ENCODE assay signal across 19 cellular contexts in genomic region chr10:34413214-34413613, GRCh38.
"Had no signal": no experiment of that assay in that cellular context is flagged by ENCODE, and none has a peak within 500 bp of the region (broad histone marks: within the 10 kb centered on the region; RNA-seq: fewer than 3 reads in every experiment).

No MANE protein-coding gene starts in this region.

- FAIRE-seq: bronchial epithelial cell, keratinocyte had no signal

- H3K27me3 ChIP-seq: gastrocnemius medialis, testis, upper lobe of right lung had no signal

- ATAC-seq: esophagus mucosa; gastrocnemius medialis; lower lobe of right lung; natural killer cell; sciatic nerve; stimulated activated memory B cell treated with anti-CD40 and anti-IgM and Interleukin-4, amounts not matched to agents 10 μg/mL and 1 μg/mL and 100 μg/mL, for 72 hours; upper lobe of right lung had no signal

- H3K79me2 ChIP-seq: parathyroid adenoma had no signal

- H2AFZ ChIP-seq: parathyroid adenoma had no signal

- H3K4me3 ChIP-seq: gastrocnemius medialis, lower lobe of right lung, smooth muscle cell, testis, upper lobe of right lung had no signal

- DNase-seq: activated CD4-positive, alpha-beta memory T cell treated with anti-CD3 and anti-CD28 coated beads for 36 hours; activated gamma-delta T cell treated with Interleukin-2 at 50 U/mL for 16 hours; activated T-cell treated with anti-CD3 and anti-CD28 coated beads for 4 hours; cerebellar nuclear complex; effector CD4-positive, alpha-beta T cell; gastrocnemius medialis; head of caudate nucleus; lower lobe of right lung; natural killer cell; stimulated activated CD4-positive, alpha-beta T cell treated with anti-CD3 and anti-CD28 coated beads, Interleukin-4, amount 100 ng/mL, for 4 hours; testis; upper lobe of right lung had no signal

- H3K4me1 ChIP-seq: gastrocnemius medialis, lower lobe of right lung, parathyroid adenoma, testis, upper lobe of right lung had no signal

- H3K27ac ChIP-seq: gastrocnemius medialis, lower lobe of right lung, parathyroid adenoma, testis, upper lobe of right lung had no signal

- H3K9me3 ChIP-seq: gastrocnemius medialis, lower lobe of right lung, testis, upper lobe of right lung had no signal

- H3K4me2 ChIP-seq: smooth muscle cell had no signal

- H3K36me3 ChIP-seq: gastrocnemius medialis, lower lobe of right lung, upper lobe of right lung had no signal

- H3K9ac ChIP-seq: parathyroid adenoma had no signal
